ENCODE assay signal across 8 cellular contexts in genomic region chr5:98929123-98929981, GRCh38. TPM values are rescaled to one million over a fixed set of nuclear protein-coding genes. Genes with fewer than 3 reads are reported as not detected.
DNase-seq lines count a peak whose midpoint lies in the region; ATAC-seq and TF ChIP-seq lines count a peak whose summit lies in the region.

No MANE protein-coding gene starts in this region.

- H2AFZ ChIP-seq in smooth muscle cell (ENCODE audit: low read depth), result peak overlapping the region; percentile 79

- H3K27ac Mint-ChIP-seq in WTC11, result peak overlapping the region; percentile 98
- H3K27ac Mint-ChIP-seq in immature natural killer cell, result peak overlapping the region; percentile 95 to 99 (median 97)

- H3K9me3 Mint-ChIP-seq in WTC11, result no peaks in the 10 kb centered on the region
- no peaks in the 10 kb centered on the region for H3K9me3 Mint-ChIP-seq in immature natural killer cell

- H3K4me3 Mint-ChIP-seq in WTC11, result peak overlapping the region; percentile 88
- peak overlapping the region; percentile 94 to 98 (median 95) for H3K4me3 Mint-ChIP-seq in immature natural killer cell

- H4K20me1 ChIP-seq in smooth muscle cell (ENCODE audit: low read depth), result peaks cover 66% of the 10 kb centered on the region

- peaks cover 48% of the 10 kb centered on the region for H3K79me2 ChIP-seq in smooth muscle cell (ENCODE audit: low read depth)

- DNase-seq in ACHN, result peak; percentile 94
- peak; percentile 87 for DNase-seq in NCI-H2196 (lab: John Stamatoyannopoulos, UW; ENCODE audit: unreplicated experiment)
- DNase-seq in WTC11 (ENCODE audit: low spot score), result peak; percentile 86
- peak; percentile 98 to 99 for DNase-seq in cardiac fibroblast (ENCODE audit: low read depth in 2 of 2)
- DNase-seq in immature natural killer cell, result peak; percentile 97 to 98 (median 98)
- DNase-seq in smooth muscle cell (lab: John Stamatoyannopoulos, UW; ENCODE audit: unreplicated experiment), result peak; percentile 91

- H3K4me3 ChIP-seq in cardiac fibroblast (replicated peaks in 1 of 2; ENCODE audit: low read depth in 2 of 2, low read length in 2 of 2) (peak overlapping the region; percentile 93 to 96), smooth muscle cell (peak overlapping the region; percentile 90)

- in situ Hi-C loops in ACHN (cut with HindIII; ENCODE audit: low pct_ligation_motif_present, low pct_unique_long_range_greater_than_20kb, low sequenced_read_pairs), result no loop called here

- no peak for TF ChIP-seq CTCF in WTC11 (IDR thresholded peaks at IDR 0.05)
- no peak for TF ChIP-seq CTCF in cardiac fibroblast (IDR thresholded peaks at IDR 0.05; ENCODE audit: low read depth, low read length)
- no peak for TF ChIP-seq CTCF in smooth muscle cell (IDR thresholded peaks at IDR 0.05; ENCODE audit: borderline replicate concordance, insufficient read depth, poor library complexity, severe bottlenecking)

- H3K36me3 Mint-ChIP-seq in WTC11, result peaks cover 9% of the 10 kb centered on the region
- H3K36me3 Mint-ChIP-seq in immature natural killer cell, result peaks cover 2 to 12% (median 7%) of the 10 kb centered on the region in 3 donors

- under 1% methylated on average over 59 of the region's 71 CpGs for WGBS in smooth muscle cell (ENCODE audit: low lambda C conversion rate)

- H3K4me2 ChIP-seq in smooth muscle cell, result peak overlapping the region; percentile 96

- H3K4me1 Mint-ChIP-seq in WTC11, result peaks cover 28% of the 10 kb centered on the region
- H3K4me1 Mint-ChIP-seq in immature natural killer cell, result peaks cover 59 to 82% of the 10 kb centered on the region in 2 donors

- CTCF ChIA-PET in WTC11 (lab: Charles Lee), result interaction anchor here (0.6 to 1.2 kb wide), 3 partner anchors 44 to 132 kb away, joined by 3 read pairs; no protein-coding TSS in a partner anchor

- POLR2A ChIA-PET in WTC11 (lab: Charles Lee), result interaction anchor here (0.8 to 1.5 kb wide), 2 partner anchors 8 to 20 kb away, joined by 3 to 4 read pairs; no protein-coding TSS in a partner anchor

- H3K27ac ChIP-seq in smooth muscle cell (ENCODE audit: low read depth), result peak overlapping the region; percentile 100

- H3K27me3 Mint-ChIP-seq in WTC11 (ENCODE audit: low read depth), result no peaks in the 10 kb centered on the region
- H3K27me3 Mint-ChIP-seq in immature natural killer cell (ENCODE audit: low read depth in 3 of 3), result peaks cover 24 to 27% (median 25%) of the 10 kb centered on the region in 3 donors

- peak; percentile 69 for ATAC-seq in GM18867 (IDR thresholded peaks at IDR 0.05; ENCODE audit: unreplicated experiment)
- ATAC-seq in HG03097 (IDR thresholded peaks at IDR 0.05; ENCODE audit: low FRiP score, unreplicated experiment), result peak; percentile 69
- ATAC-seq in WTC11, result peak; percentile 69

- H3K9me3 ChIP-seq in smooth muscle cell (replicated peaks; ENCODE audit: low read depth), result no peaks in the 10 kb centered on the region

- H3K4me1 ChIP-seq in smooth muscle cell (ENCODE audit: low read depth), result peaks cover 22% of the 10 kb centered on the region

- H3F3A ChIP-seq in smooth muscle cell (ENCODE audit: low read depth), result no peaks in the 10 kb centered on the region

- no peaks in the 10 kb centered on the region for H3K27me3 ChIP-seq in smooth muscle cell (ENCODE audit: low read depth)

- peaks cover 6% of the 10 kb centered on the region for H3K36me3 ChIP-seq in smooth muscle cell (ENCODE audit: low read depth)

- H3K9ac ChIP-seq in smooth muscle cell (ENCODE audit: low read depth), result peak overlapping the region; percentile 100

TF ChIP-seq in WTC11, 78 proteins besides CTCF, POLR2A, EP300 and RAD21 (continues in another document):
- TF ChIP-seq ZNF671 (CRISPR knock-in tag; IDR thresholded peaks at IDR 0.05), result no peak
- TF ChIP-seq, protein P1, sequence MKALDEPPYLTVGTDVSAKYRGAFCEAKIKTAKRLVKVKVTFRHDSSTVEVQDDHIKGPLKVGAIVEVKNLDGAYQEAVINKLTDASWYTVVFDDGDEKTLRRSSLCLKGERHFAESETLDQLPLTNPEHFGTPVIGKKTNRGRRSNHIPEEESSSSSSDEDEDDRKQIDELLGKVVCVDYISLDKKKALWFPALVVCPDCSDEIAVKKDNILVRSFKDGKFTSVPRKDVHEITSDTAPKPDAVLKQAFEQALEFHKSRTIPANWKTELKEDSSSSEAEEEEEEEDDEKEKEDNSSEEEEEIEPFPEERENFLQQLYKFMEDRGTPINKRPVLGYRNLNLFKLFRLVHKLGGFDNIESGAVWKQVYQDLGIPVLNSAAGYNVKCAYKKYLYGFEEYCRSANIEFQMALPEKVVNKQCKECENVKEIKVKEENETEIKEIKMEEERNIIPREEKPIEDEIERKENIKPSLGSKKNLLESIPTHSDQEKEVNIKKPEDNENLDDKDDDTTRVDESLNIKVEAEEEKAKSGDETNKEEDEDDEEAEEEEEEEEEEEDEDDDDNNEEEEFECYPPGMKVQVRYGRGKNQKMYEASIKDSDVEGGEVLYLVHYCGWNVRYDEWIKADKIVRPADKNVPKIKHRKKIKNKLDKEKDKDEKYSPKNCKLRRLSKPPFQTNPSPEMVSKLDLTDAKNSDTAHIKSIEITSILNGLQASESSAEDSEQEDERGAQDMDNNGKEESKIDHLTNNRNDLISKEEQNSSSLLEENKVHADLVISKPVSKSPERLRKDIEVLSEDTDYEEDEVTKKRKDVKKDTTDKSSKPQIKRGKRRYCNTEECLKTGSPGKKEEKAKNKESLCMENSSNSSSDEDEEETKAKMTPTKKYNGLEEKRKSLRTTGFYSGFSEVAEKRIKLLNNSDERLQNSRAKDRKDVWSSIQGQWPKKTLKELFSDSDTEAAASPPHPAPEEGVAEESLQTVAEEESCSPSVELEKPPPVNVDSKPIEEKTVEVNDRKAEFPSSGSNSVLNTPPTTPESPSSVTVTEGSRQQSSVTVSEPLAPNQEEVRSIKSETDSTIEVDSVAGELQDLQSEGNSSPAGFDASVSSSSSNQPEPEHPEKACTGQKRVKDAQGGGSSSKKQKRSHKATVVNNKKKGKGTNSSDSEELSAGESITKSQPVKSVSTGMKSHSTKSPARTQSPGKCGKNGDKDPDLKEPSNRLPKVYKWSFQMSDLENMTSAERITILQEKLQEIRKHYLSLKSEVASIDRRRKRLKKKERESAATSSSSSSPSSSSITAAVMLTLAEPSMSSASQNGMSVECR (CRISPR knock-in tag; IDR thresholded peaks at IDR 0.05; ENCODE audit: borderline replicate concordance), result peak; percentile 64; the same call in 1 of the 2 replicates
- TF ChIP-seq, protein P2, sequence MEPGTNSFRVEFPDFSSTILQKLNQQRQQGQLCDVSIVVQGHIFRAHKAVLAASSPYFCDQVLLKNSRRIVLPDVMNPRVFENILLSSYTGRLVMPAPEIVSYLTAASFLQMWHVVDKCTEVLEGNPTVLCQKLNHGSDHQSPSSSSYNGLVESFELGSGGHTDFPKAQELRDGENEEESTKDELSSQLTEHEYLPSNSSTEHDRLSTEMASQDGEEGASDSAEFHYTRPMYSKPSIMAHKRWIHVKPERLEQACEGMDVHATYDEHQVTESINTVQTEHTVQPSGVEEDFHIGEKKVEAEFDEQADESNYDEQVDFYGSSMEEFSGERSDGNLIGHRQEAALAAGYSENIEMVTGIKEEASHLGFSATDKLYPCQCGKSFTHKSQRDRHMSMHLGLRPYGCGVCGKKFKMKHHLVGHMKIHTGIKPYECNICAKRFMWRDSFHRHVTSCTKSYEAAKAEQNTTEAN (CRISPR knock-in tag; IDR thresholded peaks at IDR 0.05), result peak; percentile 80; the same call in 1 of the 2 replicates
- peak; percentile 78 for TF ChIP-seq FOXK1 (CRISPR knock-in tag; IDR thresholded peaks at IDR 0.05)
- TF ChIP-seq E2F5 (CRISPR knock-in tag; IDR thresholded peaks at IDR 0.05), result peak; percentile 9; the same call in 1 of the 2 replicates
- no peak for TF ChIP-seq JUN (CRISPR knock-in tag; IDR thresholded peaks at IDR 0.05)
- peak; percentile 32; the same call in 1 of the 2 replicates for TF ChIP-seq GABPB1 (CRISPR knock-in tag; IDR thresholded peaks at IDR 0.05)
- TF ChIP-seq MAX (CRISPR knock-in tag; IDR thresholded peaks at IDR 0.05), result peak; percentile 83
- no peak for TF ChIP-seq CREB1 (CRISPR knock-in tag; IDR thresholded peaks at IDR 0.05)
- no peak for TF ChIP-seq TCF7 (CRISPR knock-in tag; IDR thresholded peaks at IDR 0.05; ENCODE audit: low read depth)
- peak; percentile 49; the same call in 1 of the 2 replicates for TF ChIP-seq USF1 (CRISPR knock-in tag; IDR thresholded peaks at IDR 0.05)
- peak; percentile 74 for TF ChIP-seq FOXP1 (CRISPR knock-in tag; IDR thresholded peaks at IDR 0.05; ENCODE audit: borderline replicate concordance)
- 0 out of 2 replicates have a peak, but pooled peaks have one; percentile 52 for TF ChIP-seq CREM (CRISPR knock-in tag; IDR thresholded peaks at IDR 0.05)
- no peak for TF ChIP-seq MLX (CRISPR knock-in tag; IDR thresholded peaks at IDR 0.05)

RNA-seq across cellular contexts. Expression of gene CHD1, which starts 0.5 kb away (rescaled TPM):
- 39.9 to 42.0 TPM (median 41.8 TPM) in 3 replicates for total RNA-seq in WTC11 (2021)
- polyA plus RNA-seq in immature natural killer cell, result 10 to 100 TPM in 1 of 3 donors, 1 to 10 TPM in 2; 5.0 to 10.4 (median 5.5) TPM
- 51.5 and 66.3 TPM in 2 replicates for total RNA-seq in smooth muscle cell
- polyA plus RNA-seq in smooth muscle cell, result 12.0 and 14.0 TPM in 2 replicates

Comparison
In these comparisons a context has a peak if more than half of its experiments do, and no peak if none do; other contexts are left out.
1. Peak in every context shown above with its lines: DNase-seq, ATAC-seq, H3K4me3 ChIP-seq and H3K27ac ChIP-seq.